8 cellular contexts compared by ENCODE assay signal in genomic region chr6:32457054-32457453, GRCh38. TPM values are rescaled to one million over a fixed set of nuclear protein-coding genes. Genes with fewer than 3 reads are reported as not detected.
"Had no signal": no experiment of that assay in that cellular context is flagged by ENCODE, and none has a peak within 500 bp of the region (broad histone marks: within the 10 kb centered on the region; RNA-seq: fewer than 3 reads in every experiment).

No MANE protein-coding gene starts in this region.

- ATAC-seq: HepG2, K562 had no signal

- H3K4me3 ChIP-seq: K562 had no signal

- DNase-seq: IMR-90, KBM-7, KG1 had no signal

- H3K27ac ChIP-seq: HL-60 had no signal

RNA-seq across cellular contexts. Expression of gene HLA-DRA, which starts 17.4 kb away (rescaled TPM):
- total RNA-seq: HepG2, HT-29, IMR-90 had no signal

RNA-seq across cellular contexts. Expression of gene BTNL2, which starts 50.1 kb away (rescaled TPM):
- total RNA-seq: HepG2, HT-29, HT1080, IMR-90, K562 had no signal
